Comparison of ENCODE assay signal across 3 cellular contexts in the genomic region with DNA sequence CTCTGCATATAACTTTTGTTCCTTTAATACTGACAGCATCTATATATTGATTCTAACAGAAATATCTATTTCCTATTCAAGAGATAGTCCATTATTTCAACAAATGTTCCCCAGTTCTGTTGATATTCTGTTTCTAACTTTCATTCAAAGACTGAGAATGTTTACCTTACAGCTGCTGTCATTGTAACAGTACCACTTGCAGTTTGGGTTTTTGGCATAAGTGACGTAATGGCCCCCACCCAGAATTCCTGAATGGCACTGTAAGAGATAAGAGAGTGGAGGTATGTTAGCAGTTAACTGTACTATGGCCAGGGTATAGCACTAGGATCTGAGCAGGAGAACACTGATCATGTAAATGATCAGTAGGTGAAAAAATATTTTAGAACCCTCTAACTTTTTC. TPM values are rescaled to one million over a fixed set of nuclear protein-coding genes. Genes with fewer than 3 reads are reported as not detected.
"Had no signal": no experiment of that assay in that cellular context is flagged by ENCODE, and none has a peak within 500 bp of the region (broad histone marks: within the 10 kb centered on the region; RNA-seq: fewer than 3 reads in every experiment).

No MANE protein-coding gene starts in this region.

RNA-seq across cellular contexts. Expression of a gene that starts 30.6 kb away (rescaled TPM):
- total RNA-seq: GM23248, HT-29, IMR-90 had no signal
- polyA plus RNA-seq: GM23248, IMR-90 had no signal
